ENCODE assay signal across 14 cellular contexts in the genomic region with DNA sequence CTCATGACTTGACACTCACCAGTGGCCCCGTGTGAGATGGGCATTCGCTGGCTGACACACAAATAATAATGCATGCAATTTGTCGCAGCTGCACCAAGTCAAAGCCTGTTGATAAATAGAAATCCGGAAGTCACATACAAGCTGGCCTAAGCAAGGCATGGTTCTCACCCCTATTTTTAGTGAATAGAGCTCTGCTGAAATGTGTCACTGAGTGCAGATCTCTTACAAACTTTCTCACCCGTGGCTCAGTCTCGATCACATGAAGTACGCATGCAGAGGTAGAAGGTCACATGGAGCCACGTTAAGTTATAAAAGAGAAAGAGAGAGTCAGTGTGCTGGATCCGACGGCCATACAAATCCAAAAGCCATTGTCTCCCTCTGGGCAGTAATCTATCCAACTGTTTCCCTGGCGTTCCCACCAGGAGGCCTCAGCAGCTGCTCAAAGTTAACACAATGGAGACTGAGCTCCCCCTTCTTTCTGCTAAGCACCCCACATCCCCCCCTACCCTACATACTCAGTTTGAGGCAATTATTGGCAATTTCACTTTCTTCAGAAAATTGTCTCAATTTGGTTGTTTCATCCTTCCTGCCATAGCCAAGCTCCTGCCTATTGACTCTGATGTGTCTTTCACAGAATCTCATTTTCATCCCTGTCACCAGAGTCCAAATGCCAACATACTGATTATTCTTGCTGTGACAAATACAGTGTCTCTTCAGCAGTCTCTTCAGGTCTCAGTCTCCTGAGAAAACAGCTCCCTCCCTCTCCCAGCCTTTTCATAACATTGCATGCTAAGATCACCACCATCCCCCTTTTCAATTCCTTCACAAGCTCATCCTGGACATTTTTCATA.
"Had no signal": no experiment of that assay in that cellular context is flagged by ENCODE, and none has a peak within 500 bp of the region (broad histone marks: within the 10 kb centered on the region; RNA-seq: fewer than 3 reads in every experiment).

No MANE protein-coding gene starts in this region.

- H3K27me3 Mint-ChIP-seq: memory B cell; stimulated activated naive CD8-positive, alpha-beta T cell treated with anti-CD3 and anti-CD28 coated beads, Interleukin-15, Interleukin-2, amounts not matched to agents 100 ng/mL and 50 ng/mL, for 24 hours had no signal

- DNase-seq: activated CD8-positive, alpha-beta memory T cell treated with anti-CD3 and anti-CD28 coated beads, Interleukin-2, amount 50 U/mL, for 48 hours; activated CD8-positive, alpha-beta T cell treated with anti-CD3 and anti-CD28 coated beads for 36 hours; aorta; esophagus squamous epithelium; left lung; nephron progenitor cell; stimulated activated CD4-positive, alpha-beta T cell treated with anti-CD3 and anti-CD28 coated beads, Interleukin-4, amount 100 ng/mL, for 1 hour; T1000; upper lobe of right lung had no signal

- H3K4me1 Mint-ChIP-seq: memory B cell had no signal

- H3K27me3 ChIP-seq: cardiac muscle cell, esophagus squamous epithelium, left lung, upper lobe of right lung had no signal

- ATAC-seq: activated CD8-positive, alpha-beta T cell treated with anti-CD3 and anti-CD28 coated beads for 36 hours; left lung; upper lobe of right lung had no signal

- H3K36me3 ChIP-seq: cardiac muscle cell, esophagus squamous epithelium, left lung, upper lobe of right lung had no signal

- H3K9me3 ChIP-seq: esophagus squamous epithelium, left lung, upper lobe of right lung had no signal

- H3K27ac Mint-ChIP-seq: activated CD8-positive, alpha-beta T cell treated with anti-CD3 and anti-CD28 coated beads for 36 hours; memory B cell; nephron progenitor cell; progenitor cell of endocrine pancreas; stimulated activated naive CD8-positive, alpha-beta T cell treated with anti-CD3 and anti-CD28 coated beads, Interleukin-15, Interleukin-2, amounts not matched to agents 100 ng/mL and 50 ng/mL, for 24 hours had no signal

- H3K4me3 Mint-ChIP-seq: activated CD8-positive, alpha-beta T cell treated with anti-CD3 and anti-CD28 coated beads for 36 hours; memory B cell; nephron progenitor cell; stimulated activated naive CD8-positive, alpha-beta T cell treated with anti-CD3 and anti-CD28 coated beads, Interleukin-15, Interleukin-2, amounts not matched to agents 100 ng/mL and 50 ng/mL, for 24 hours had no signal

- FAIRE-seq: keratinocyte had no signal

- H3K36me3 Mint-ChIP-seq: memory B cell had no signal

- H3K9me3 Mint-ChIP-seq: activated CD8-positive, alpha-beta T cell treated with anti-CD3 and anti-CD28 coated beads for 36 hours; memory B cell; stimulated activated naive CD8-positive, alpha-beta T cell treated with anti-CD3 and anti-CD28 coated beads, Interleukin-15, Interleukin-2, amounts not matched to agents 100 ng/mL and 50 ng/mL, for 24 hours had no signal

- H3K4me1 ChIP-seq: esophagus squamous epithelium, left lung, upper lobe of right lung had no signal

- H3K27ac ChIP-seq: cardiac muscle cell, esophagus squamous epithelium, left lung, upper lobe of right lung had no signal

- H3K4me3 ChIP-seq: cardiac muscle cell, esophagus squamous epithelium, left lung, upper lobe of right lung had no signal
